8 cellular contexts compared by ENCODE assay signal in genomic region chr3:100710355-100711198, GRCh38. TPM values are rescaled to one million over a fixed set of nuclear protein-coding genes. Genes with fewer than 3 reads are reported as not detected.
A peak's percentile ranks its signal among the peaks of the same experiment; 100 is the strongest.
DNase-seq lines count a peak whose midpoint lies in the region; ATAC-seq and TF ChIP-seq lines count a peak whose summit lies in the region.

No MANE protein-coding gene starts in this region.

- H3K27ac ChIP-seq in testis, result peak overlapping the region; percentile 99

- H3K9me3 ChIP-seq in testis, result no peaks in the 10 kb centered on the region

- peaks cover 11% of the 10 kb centered on the region for H3K4me1 ChIP-seq in testis

- peak overlapping the region; percentile 82 to 99 for H3K4me3 ChIP-seq in testis

- ATAC-seq in HG02759 (IDR thresholded peaks at IDR 0.05; ENCODE audit: unreplicated experiment), result peak; percentile 35
- ATAC-seq in naive thymus-derived CD8-positive, alpha-beta T cell, result peak in 1 of 2 donors; percentile 26

- no peak for TF ChIP-seq POLR2A in testis (IDR thresholded peaks at IDR 0.05)

- no peak for TF ChIP-seq CTCF in endothelial cell (IDR thresholded peaks at IDR 0.05; ENCODE audit: unreplicated experiment)
- no peak for TF ChIP-seq CTCF in testis (IDR thresholded peaks at IDR 0.05)

- H3K9me3 Mint-ChIP-seq in endothelial cell (ENCODE audit: unreplicated experiment), result peaks cover 5% of the 10 kb centered on the region
- peaks cover 0 to 7% (median 0%) of the 10 kb centered on the region in 9 donors for H3K9me3 Mint-ChIP-seq in naive thymus-derived CD8-positive, alpha-beta T cell

- DNase-seq in NCI-H2171 treated with DMSO at 0.1 percent for 48 hours (lab: John Stamatoyannopoulos, UW) (peak; percentile 18), NCI-H2171 (lab: John Stamatoyannopoulos, UW) (no peak), NCI-H2227 treated with DMSO at 0.1 percent for 48 hours (lab: John Stamatoyannopoulos, UW) (peak; percentile 11), endothelial cell (ENCODE audit: low spot score) (peak; percentile 33), testis (peak; percentile 65)
- DNase-seq in activated CD4-positive, alpha-beta T cell treated with anti-CD3 and anti-CD28 coated beads, Interleukin-2, amount 50 U/mL, for 48 hours, result peak; percentile 86 to 91
- DNase-seq in naive thymus-derived CD8-positive, alpha-beta T cell, result peak in 6 of 10 donors; percentile 7 to 38 (median 20)

- H3K36me3 Mint-ChIP-seq in endothelial cell (ENCODE audit: low read depth, unreplicated experiment), result peaks cover 16% of the 10 kb centered on the region
- peaks cover 9 to 28% (median 11%) of the 10 kb centered on the region in 3 donors for H3K36me3 Mint-ChIP-seq in naive thymus-derived CD8-positive, alpha-beta T cell

- H3K27me3 ChIP-seq in testis, result no peaks in the 10 kb centered on the region

- peaks cover 14% of the 10 kb centered on the region for H3K4me1 Mint-ChIP-seq in endothelial cell (ENCODE audit: unreplicated experiment)
- peaks cover 33 to 62% (median 56%) of the 10 kb centered on the region in 4 donors for H3K4me1 Mint-ChIP-seq in naive thymus-derived CD8-positive, alpha-beta T cell

- peaks cover 14% of the 10 kb centered on the region for H3K27me3 Mint-ChIP-seq in endothelial cell (ENCODE audit: unreplicated experiment)
- H3K27me3 Mint-ChIP-seq in naive thymus-derived CD8-positive, alpha-beta T cell, result peaks cover 0 to 6% (median 2%) of the 10 kb centered on the region in 5 donors

- H3K4me3 Mint-ChIP-seq in endothelial cell (ENCODE audit: unreplicated experiment), result peak overlapping the region; percentile 91
- peak overlapping the region; percentile 77 to 92 (median 86) for H3K4me3 Mint-ChIP-seq in naive thymus-derived CD8-positive, alpha-beta T cell

- intact Hi-C loops in testis (cut with DNase I; ENCODE audit: low total_unique reads), result no loop called here

- no peaks in the 10 kb centered on the region for H3K36me3 ChIP-seq in testis (ENCODE audit: low read depth, missing control alignments)

- POLR2A ChIA-PET in naive thymus-derived CD8-positive, alpha-beta T cell (lab: Charles Lee), result interaction anchor here (1.2 to 1.8 kb wide), 2 partner anchors 17 to 450 kb away, joined by 4 read pairs; partner anchors contain the start of gene TBC1D23

- peak overlapping the region; percentile 61 for H3K27ac Mint-ChIP-seq in endothelial cell (ENCODE audit: unreplicated experiment)
- H3K27ac Mint-ChIP-seq in naive thymus-derived CD8-positive, alpha-beta T cell, result peak overlapping the region; percentile 63 to 98 (median 90)

- WGBS in testis, 2 donors, result 35 to 38% methylated on average over 16 of the region's 16 CpGs

RNA-seq across cellular contexts. Expression of gene TFG, which starts 1.3 kb away (rescaled TPM):
- 74.7 TPM for total RNA-seq in endothelial cell (ENCODE audit: unreplicated experiment)
- 10 to 100 TPM; 41.2 to 42.7 TPM for total RNA-seq in naive thymus-derived CD8-positive, alpha-beta T cell
- 10 to 100 TPM; 30.6 to 37.3 (median 37.1) TPM for polyA plus RNA-seq in naive thymus-derived CD8-positive, alpha-beta T cell
- total RNA-seq in testis, result 100 to 1,000 TPM; 107 TPM
- 116 TPM for polyA plus RNA-seq in testis (ENCODE audit: insufficient read depth, low read depth, low replicate concordance)
